ENCODE assay signal across 20 cellular contexts in genomic region chr6:111768431-111768770, GRCh38.
DNase-seq lines count a peak whose midpoint lies in the region; ATAC-seq and TF ChIP-seq lines count a peak whose summit lies in the region.
"Had no signal": no experiment of that assay in that cellular context is flagged by ENCODE, and none has a peak within 500 bp of the region (broad histone marks: within the 10 kb centered on the region; RNA-seq: fewer than 3 reads in every experiment).

No MANE protein-coding gene starts in this region.

- DNase-seq in CD4-positive, CD25-positive, alpha-beta regulatory T cell, result no peak
- no peak for DNase-seq in CD4-positive, alpha-beta memory T cell
- DNase-seq in immature natural killer cell (no peak), dorsolateral prefrontal cortex (no peak), colonic mucosa (no peak)
- DNase-seq: COR-L47; left ventricle myocardium inferior; MM.1S; mucosa of descending colon; NCI-H1436; NCI-H526; SK-N-SH; stimulated activated CD4-positive, alpha-beta T cell treated with anti-CD3 and anti-CD28 coated beads, Interleukin-2, amount 100 ng/mL, for 48 hours; upper lobe of right lung had no signal

- H3K9ac ChIP-seq in colonic mucosa (ENCODE audit: low read depth in 2 of 2, low read length in 2 of 2), result no peak overlapping the region
- H3K9ac ChIP-seq: SK-N-SH had no signal

- H3K4me1 ChIP-seq in CD4-positive, CD25-positive, alpha-beta regulatory T cell (ENCODE audit: control insufficient read depth, insufficient read depth, low read length, poor library complexity, severe bottlenecking), result peaks cover 88% of the 10 kb centered on the region
- peaks cover 92% of the 10 kb centered on the region for H3K4me1 ChIP-seq in CD4-positive, alpha-beta memory T cell (ENCODE audit: insufficient read depth, low read length)
- H3K4me1 ChIP-seq in colonic mucosa, result no peaks in the 10 kb centered on the region

- peaks cover 69 to 91% (median 82%) of the 10 kb centered on the region in 4 donors for H3K4me1 Mint-ChIP-seq in CD4-positive, CD25-positive, alpha-beta regulatory T cell
- peaks cover 80 to 94% (median 88%) of the 10 kb centered on the region in 4 donors for H3K4me1 Mint-ChIP-seq in CD4-positive, alpha-beta memory T cell
- peaks cover 84% of the 10 kb centered on the region for H3K4me1 Mint-ChIP-seq in activated T-helper 17 cell treated with anti-CD3 and anti-CD28 coated beads, Interleukin-2, amount 50 U/mL, for 72 hours
- H3K4me1 Mint-ChIP-seq in immature natural killer cell, result peaks cover 93 to 99% of the 10 kb centered on the region in 2 donors

- peak overlapping the region; percentile 99 to 100 (median 100) for H3K27ac Mint-ChIP-seq in CD4-positive, CD25-positive, alpha-beta regulatory T cell
- H3K27ac Mint-ChIP-seq in CD4-positive, alpha-beta memory T cell, result peak overlapping the region; percentile 97 to 100 (median 99)
- H3K27ac Mint-ChIP-seq in activated T-helper 17 cell treated with anti-CD3 and anti-CD28 coated beads, Interleukin-2, amount 50 U/mL, for 72 hours, result peak overlapping the region; percentile 100
- H3K27ac Mint-ChIP-seq in immature natural killer cell, result peak overlapping the region; percentile 100

- POLR2A ChIA-PET in CD4-positive, alpha-beta memory T cell (lab: Charles Lee; ENCODE audit: partially characterized antibody), result interaction anchor here (1.1 to 6.4 kb wide), 8 partner anchors 8 to 94 kb away, joined by 3 to 84 read pairs (median 6); no protein-coding TSS in a partner anchor

- H3K9me3 Mint-ChIP-seq in CD4-positive, CD25-positive, alpha-beta regulatory T cell, result peaks cover 0 to 5% (median 0%) of the 10 kb centered on the region in 7 donors
- peaks cover 0 to 7% (median 0%) of the 10 kb centered on the region in 8 donors for H3K9me3 Mint-ChIP-seq in CD4-positive, alpha-beta memory T cell
- peaks cover 4% of the 10 kb centered on the region for H3K9me3 Mint-ChIP-seq in activated T-helper 17 cell treated with anti-CD3 and anti-CD28 coated beads, Interleukin-2, amount 50 U/mL, for 72 hours
- no peaks in the 10 kb centered on the region for H3K9me3 Mint-ChIP-seq in immature natural killer cell

- H3K27me3 Mint-ChIP-seq in CD4-positive, CD25-positive, alpha-beta regulatory T cell, result no peaks in the 10 kb centered on the region
- H3K27me3 Mint-ChIP-seq in CD4-positive, alpha-beta memory T cell, result no peaks in the 10 kb centered on the region
- H3K27me3 Mint-ChIP-seq in activated T-helper 17 cell treated with anti-CD3 and anti-CD28 coated beads, Interleukin-2, amount 50 U/mL, for 72 hours, result no peaks in the 10 kb centered on the region
- peaks cover 19 to 25% (median 23%) of the 10 kb centered on the region in 3 donors for H3K27me3 Mint-ChIP-seq in immature natural killer cell (ENCODE audit: low read depth in 3 of 3)

- H3K27me3 ChIP-seq in CD4-positive, CD25-positive, alpha-beta regulatory T cell (ENCODE audit: control insufficient read depth, insufficient read depth, low read length), result no peaks in the 10 kb centered on the region
- no peaks in the 10 kb centered on the region for H3K27me3 ChIP-seq in CD4-positive, alpha-beta memory T cell (ENCODE audit: insufficient read depth, low read length)
- H3K27me3 ChIP-seq in dorsolateral prefrontal cortex, result no peaks in the 10 kb centered on the region
- H3K27me3 ChIP-seq in colonic mucosa, result no peaks in the 10 kb centered on the region
- H3K27me3 ChIP-seq: neutrophil, upper lobe of right lung had no signal

- H3K36me3 Mint-ChIP-seq in CD4-positive, CD25-positive, alpha-beta regulatory T cell, result peaks cover 30% of the 10 kb centered on the region
- H3K36me3 Mint-ChIP-seq in CD4-positive, alpha-beta memory T cell, result peaks cover 40 to 44% of the 10 kb centered on the region in 2 donors
- peaks cover 93% of the 10 kb centered on the region for H3K36me3 Mint-ChIP-seq in activated T-helper 17 cell treated with anti-CD3 and anti-CD28 coated beads, Interleukin-2, amount 50 U/mL, for 72 hours (ENCODE audit: low read depth)
- H3K36me3 Mint-ChIP-seq in immature natural killer cell, result peaks cover 6 to 14% (median 11%) of the 10 kb centered on the region in 3 donors

- peak overlapping the region; percentile 8 for H3K4me3 ChIP-seq in CD4-positive, CD25-positive, alpha-beta regulatory T cell (ENCODE audit: low read depth, low read length)
- no peak overlapping the region for H3K4me3 ChIP-seq in CD4-positive, alpha-beta memory T cell (ENCODE audit: low read length in 2 of 2)
- H3K4me3 ChIP-seq in dorsolateral prefrontal cortex, result no peak overlapping the region
- H3K4me3 ChIP-seq in colonic mucosa, result no peak overlapping the region
- H3K4me3 ChIP-seq: coronary artery, left ventricle myocardium inferior, mucosa of descending colon, skin epidermis, upper lobe of right lung had no signal

- no peaks in the 10 kb centered on the region for H3K9me3 ChIP-seq in CD4-positive, CD25-positive, alpha-beta regulatory T cell (ENCODE audit: control insufficient read depth in 2 of 2, low read length in 2 of 2)
- H3K9me3 ChIP-seq in CD4-positive, alpha-beta memory T cell (ENCODE audit: control insufficient read depth in 1 of 2, low read length in 2 of 2), result no peaks in the 10 kb centered on the region
- H3K9me3 ChIP-seq in colonic mucosa, result no peaks in the 10 kb centered on the region
- H3K9me3 ChIP-seq: left ventricle myocardium inferior, mucosa of descending colon, neutrophil, SK-N-SH, upper lobe of right lung had no signal

- CTCF ChIA-PET in CD4-positive, alpha-beta memory T cell (lab: Charles Lee; ENCODE audit: partially characterized antibody), result interaction anchor here (1.0 to 2.0 kb wide), 5 partner anchors 9 to 101 kb away, joined by 3 to 5 read pairs (median 4); no protein-coding TSS in a partner anchor

- no peak for ATAC-seq in CD4-positive, CD25-positive, alpha-beta regulatory T cell (ENCODE audit: low read depth in 2 of 2)
- no peak for ATAC-seq in activated T-helper 17 cell treated with anti-CD3 and anti-CD28 coated beads, Interleukin-2, amount 50 U/mL, for 72 hours (replicated peaks)
- no peak for ATAC-seq in GM21390 (IDR thresholded peaks at IDR 0.05; ENCODE audit: unreplicated experiment)
- ATAC-seq: mucosa of descending colon, upper lobe of right lung had no signal

- peaks cover 18% of the 10 kb centered on the region for H3K36me3 ChIP-seq in CD4-positive, CD25-positive, alpha-beta regulatory T cell (ENCODE audit: control insufficient read depth, insufficient read depth, low read length)
- H3K36me3 ChIP-seq in CD4-positive, alpha-beta memory T cell (ENCODE audit: insufficient read depth, low read length), result no peaks in the 10 kb centered on the region
- no peaks in the 10 kb centered on the region for H3K36me3 ChIP-seq in colonic mucosa
- H3K36me3 ChIP-seq: left ventricle myocardium inferior, neutrophil, upper lobe of right lung had no signal

- H3K27ac ChIP-seq in CD4-positive, CD25-positive, alpha-beta regulatory T cell (ENCODE audit: insufficient read depth, low read length, poor library complexity, severe bottlenecking), result peak overlapping the region; percentile 98
- peak overlapping the region; percentile 99 for H3K27ac ChIP-seq in CD4-positive, alpha-beta memory T cell (ENCODE audit: low read depth, low read length)
- H3K27ac ChIP-seq in dorsolateral prefrontal cortex (peak overlapping the region in 3 of 59 donors; percentile 11 to 45 (median 23)), colonic mucosa (no peak overlapping the region)
- H3K27ac ChIP-seq: coronary artery, HL-60, neutrophil, upper lobe of right lung had no signal

- TF ChIP-seq CTCF in dorsolateral prefrontal cortex (IDR thresholded peaks at IDR 0.05 in 54 of 56, conservative IDR thresholded peaks at IDR 0.05 in 2 of 56; ENCODE audit: low read depth in 1 of 56, partially characterized antibody in 56 of 56) (no peak), colonic mucosa (IDR thresholded peaks at IDR 0.05) (no peak)

- intact Hi-C loops in CD4-positive, alpha-beta memory T cell (cut with micrococcal nuclease), result no loop called here
- intact Hi-C loops in dorsolateral prefrontal cortex (cut with DNase I), result loop anchor here in 1 of 2 donors (5.0 kb wide), 1 partner anchor 104 kb away; the partner anchor contains the start of gene FYN
- intact Hi-C loops in colonic mucosa (cut with DNase I), result no loop called here

- H3K4me3 Mint-ChIP-seq in CD4-positive, CD25-positive, alpha-beta regulatory T cell, result peak overlapping the region in 3 of 4 donors; percentile 1 to 85 (median 70)
- peak overlapping the region in 5 of 8 donors; percentile 11 to 89 (median 18) for H3K4me3 Mint-ChIP-seq in CD4-positive, alpha-beta memory T cell
- H3K4me3 Mint-ChIP-seq in activated T-helper 17 cell treated with anti-CD3 and anti-CD28 coated beads, Interleukin-2, amount 50 U/mL, for 72 hours, result peak overlapping the region; percentile 98
- H3K4me3 Mint-ChIP-seq in immature natural killer cell, result peak overlapping the region; percentile 61 to 90 (median 71)

Comparison
In these comparisons a context has a peak if more than half of its experiments do, and no peak if none do; other contexts are left out.
1. H3K4me3 Mint-ChIP-seq: peak in every context shown above with its lines; median percentile 98 in activated T-helper 17 cell treated with anti-CD3 and anti-CD28 coated beads, Interleukin-2, amount 50 U/mL, for 72 hours; 71 in immature natural killer cell; 70 in CD4-positive, CD25-positive, alpha-beta regulatory T cell; 18 in CD4-positive, alpha-beta memory T cell.